Comparison of ENCODE assay signal across 8 cellular contexts in genomic region chr17:74550602-74551001, GRCh38. TPM values are rescaled to one million over a fixed set of nuclear protein-coding genes. Genes with fewer than 3 reads are reported as not detected.
"Had no signal": no experiment of that assay in that cellular context is flagged by ENCODE, and none has a peak within 500 bp of the region (broad histone marks: within the 10 kb centered on the region; RNA-seq: fewer than 3 reads in every experiment).

No MANE protein-coding gene starts in this region.

- H3K36me3 Mint-ChIP-seq: IgD-negative memory B cell had no signal

- DNase-seq: H9, HCEC 1CT had no signal

- H3K9me3 Mint-ChIP-seq: GM23338, IgD-negative memory B cell had no signal

- ATAC-seq: GM23338, HepG2 had no signal

- H3K4me3 ChIP-seq: GM23338 had no signal

- H2AFZ ChIP-seq: GM23338 had no signal

- H3K27ac Mint-ChIP-seq: GM23338, H9, IgD-negative memory B cell had no signal

- H3K4me1 Mint-ChIP-seq: H9 had no signal

- H3K4me3 Mint-ChIP-seq: GM23338, H9, IgD-negative memory B cell had no signal

- H3K4me2 ChIP-seq: GM23338 had no signal

- H3K27ac ChIP-seq: HL-60 had no signal

RNA-seq across cellular contexts. Expression of gene CD300C, which starts 4.7 kb away (rescaled TPM):
- total RNA-seq: GM23338, H1, H9, HepG2 had no signal
- polyA plus RNA-seq: GM23338, H1, HepG2 had no signal

RNA-seq across cellular contexts. Expression of gene CD300H, which starts 16.7 kb away (rescaled TPM):
- total RNA-seq: GM23338, H1, H9, HepG2, HT1080 had no signal
- polyA plus RNA-seq: GM23338, H1, HepG2 had no signal

RNA-seq across cellular contexts. Expression of gene CD300LB, which starts 19.3 kb away (rescaled TPM):
- total RNA-seq: GM23338, H1, H9, HepG2, HT1080 had no signal
- polyA plus RNA-seq: GM23338, H1, HepG2, IgD-negative memory B cell had no signal

RNA-seq across cellular contexts. Expression of gene CD300LD, which starts 41.5 kb away (rescaled TPM):
- total RNA-seq: GM23338, H1, H9, HepG2, HT1080 had no signal
- polyA plus RNA-seq: GM23338, H1, HepG2, IgD-negative memory B cell had no signal
